Comparison of ENCODE assay signal across 1 cellular context in the genomic region with DNA sequence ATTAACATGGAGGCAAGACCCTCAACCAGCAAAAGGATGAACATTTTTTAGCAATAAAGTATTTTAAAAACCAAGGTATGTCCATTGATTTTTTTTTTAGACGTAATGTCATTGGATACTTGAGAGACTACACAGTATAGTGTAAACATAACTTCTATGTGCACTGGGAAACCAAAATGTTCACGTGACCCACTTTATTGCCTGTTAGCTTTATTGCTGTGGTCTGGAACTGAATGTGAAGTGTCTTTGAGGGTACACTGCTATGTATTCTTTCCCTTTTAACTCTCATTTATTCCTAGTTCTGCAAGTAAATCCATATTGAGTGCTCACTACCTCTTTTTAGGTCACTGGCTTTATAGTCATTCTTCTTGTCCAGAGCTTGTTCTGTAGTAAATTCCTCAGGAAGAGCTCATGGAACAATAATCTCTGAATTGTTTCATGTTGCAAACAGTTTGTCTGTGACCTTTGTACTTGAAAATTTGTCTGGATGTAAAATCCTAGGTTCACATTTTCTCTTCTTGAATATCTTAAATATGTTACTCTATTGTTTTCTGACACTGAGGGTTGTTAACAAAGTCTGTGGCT.
TF ChIP-seq lines count a peak whose summit lies in the region.

No MANE protein-coding gene starts in this region.

TF ChIP-seq in HepG2, 621 proteins besides CTCF, POLR2A, EP300 and RAD21:
- TF ChIP-seq PPARG (CRISPR knock-in tag; conservative IDR thresholded peaks at IDR 0.05) (no peak), HMG20A (CRISPR knock-in tag; IDR thresholded peaks at IDR 0.05; ENCODE audit: borderline replicate concordance) (0 out of 2 replicates have a peak, but pooled peaks have one; percentile 8), ZNF282 (IDR thresholded peaks at IDR 0.05; ENCODE audit: partially characterized antibody) (no peak), ZFAT (CRISPR knock-in tag; conservative IDR thresholded peaks at IDR 0.05) (no peak), SOX13 (IDR thresholded peaks at IDR 0.05) (no peak), SOX13 (CRISPR knock-in tag; conservative IDR thresholded peaks at IDR 0.05 in 1 of 2, IDR thresholded peaks at IDR 0.05 in 1 of 2) (peak in 1 of 2 experiments; percentile 64; a peak in 1 of 4 replicates), ZNF33B (CRISPR knock-in tag; IDR thresholded peaks at IDR 0.05) (no peak), AKAP8 (CRISPR knock-in tag; IDR thresholded peaks at IDR 0.05) (no peak), SOX5 (CRISPR knock-in tag; IDR thresholded peaks at IDR 0.05; ENCODE audit: borderline replicate concordance) (peak; percentile 56; the same call in 1 of the 2 replicates), KLF9 (CRISPR knock-in tag; IDR thresholded peaks at IDR 0.05; ENCODE audit: low read depth) (no peak), ZNF788 (CRISPR knock-in tag; IDR thresholded peaks at IDR 0.05; ENCODE audit: borderline replicate concordance) (no peak), HNF4A (CRISPR knock-in tag; IDR thresholded peaks at IDR 0.05) (peak; percentile 46), ZNF205 (CRISPR knock-in tag; IDR thresholded peaks at IDR 0.05) (0 out of 2 replicates have a peak, but pooled peaks have one; percentile 68), AGO1 (IDR thresholded peaks at IDR 0.05; ENCODE audit: low read depth, low read length, poor library complexity, severe bottlenecking) (no peak), ZNF607 (CRISPR knock-in tag; IDR thresholded peaks at IDR 0.05; ENCODE audit: borderline replicate concordance) (no peak), CREBL2 (CRISPR knock-in tag; IDR thresholded peaks at IDR 0.05; ENCODE audit: borderline replicate concordance) (no peak), ZNF264 (CRISPR knock-in tag; IDR thresholded peaks at IDR 0.05) (0 out of 2 replicates have a peak, but pooled peaks have one; percentile 28), RXRB (CRISPR knock-in tag; IDR thresholded peaks at IDR 0.05; ENCODE audit: borderline replicate concordance) (peak; percentile 11; the same call in 1 of the 2 replicates), NCOR1 (IDR thresholded peaks at IDR 0.05; ENCODE audit: borderline replicate concordance, low read length) (peak; percentile 29; the same call in 1 of the 2 replicates), FOXA3 (CRISPR knock-in tag; IDR thresholded peaks at IDR 0.05) (no peak), YY1 (IDR thresholded peaks at IDR 0.05; ENCODE audit: insufficient read depth, insufficient replicate concordance, low read depth, low read length) (no peak), ZNF616 (CRISPR knock-in tag; IDR thresholded peaks at IDR 0.05; ENCODE audit: low read depth) (no peak), DPF2 (CRISPR knock-in tag; IDR thresholded peaks at IDR 0.05; ENCODE audit: borderline replicate concordance, low read depth) (no peak), AGO2 (optimal IDR thresholded peaks at IDR 0.05; ENCODE audit: low read depth, low read length) (peak; percentile 14), ZBTB33 (CRISPR knock-in tag; IDR thresholded peaks at IDR 0.05) (no peak), SAP130 (CRISPR knock-in tag; IDR thresholded peaks at IDR 0.05; ENCODE audit: low read depth) (0 out of 2 replicates have a peak, but pooled peaks have one; percentile 8), MLXIP (CRISPR knock-in tag; IDR thresholded peaks at IDR 0.05; ENCODE audit: borderline replicate concordance) (no peak), ZNF598 (CRISPR knock-in tag; IDR thresholded peaks at IDR 0.05; ENCODE audit: borderline replicate concordance) (no peak), PHF21A (CRISPR knock-in tag; IDR thresholded peaks at IDR 0.05) (no peak)
- TF ChIP-seq, protein P1, sequence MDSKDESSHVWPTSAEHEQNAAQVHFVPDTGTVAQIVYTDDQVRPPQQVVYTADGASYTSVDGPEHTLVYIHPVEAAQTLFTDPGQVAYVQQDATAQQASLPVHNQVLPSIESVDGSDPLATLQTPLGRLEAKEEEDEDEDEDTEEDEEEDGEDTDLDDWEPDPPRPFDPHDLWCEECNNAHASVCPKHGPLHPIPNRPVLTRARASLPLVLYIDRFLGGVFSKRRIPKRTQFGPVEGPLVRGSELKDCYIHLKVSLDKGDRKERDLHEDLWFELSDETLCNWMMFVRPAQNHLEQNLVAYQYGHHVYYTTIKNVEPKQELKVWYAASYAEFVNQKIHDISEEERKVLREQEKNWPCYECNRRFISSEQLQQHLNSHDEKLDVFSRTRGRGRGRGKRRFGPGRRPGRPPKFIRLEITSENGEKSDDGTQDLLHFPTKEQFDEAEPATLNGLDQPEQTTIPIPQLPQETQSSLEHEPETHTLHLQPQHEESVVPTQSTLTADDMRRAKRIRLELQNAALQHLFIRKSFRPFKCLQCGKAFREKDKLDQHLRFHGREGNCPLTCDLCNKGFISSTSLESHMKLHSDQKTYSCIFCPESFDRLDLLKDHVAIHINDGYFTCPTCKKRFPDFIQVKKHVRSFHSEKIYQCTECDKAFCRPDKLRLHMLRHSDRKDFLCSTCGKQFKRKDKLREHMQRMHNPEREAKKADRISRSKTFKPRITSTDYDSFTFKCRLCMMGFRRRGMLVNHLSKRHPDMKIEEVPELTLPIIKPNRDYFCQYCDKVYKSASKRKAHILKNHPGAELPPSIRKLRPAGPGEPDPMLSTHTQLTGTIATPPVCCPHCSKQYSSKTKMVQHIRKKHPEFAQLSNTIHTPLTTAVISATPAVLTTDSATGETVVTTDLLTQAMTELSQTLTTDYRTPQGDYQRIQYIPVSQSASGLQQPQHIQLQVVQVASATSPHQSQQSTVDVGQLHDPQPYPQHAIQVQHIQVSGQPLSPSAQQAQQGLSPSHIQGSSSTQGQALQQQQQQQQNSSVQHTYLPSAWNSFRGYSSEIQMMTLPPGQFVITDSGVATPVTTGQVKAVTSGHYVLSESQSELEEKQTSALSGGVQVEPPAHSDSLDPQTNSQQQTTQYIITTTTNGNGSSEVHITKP (CRISPR knock-in tag; IDR thresholded peaks at IDR 0.05; ENCODE audit: low read depth): no peak
- TF ChIP-seq, protein P2, sequence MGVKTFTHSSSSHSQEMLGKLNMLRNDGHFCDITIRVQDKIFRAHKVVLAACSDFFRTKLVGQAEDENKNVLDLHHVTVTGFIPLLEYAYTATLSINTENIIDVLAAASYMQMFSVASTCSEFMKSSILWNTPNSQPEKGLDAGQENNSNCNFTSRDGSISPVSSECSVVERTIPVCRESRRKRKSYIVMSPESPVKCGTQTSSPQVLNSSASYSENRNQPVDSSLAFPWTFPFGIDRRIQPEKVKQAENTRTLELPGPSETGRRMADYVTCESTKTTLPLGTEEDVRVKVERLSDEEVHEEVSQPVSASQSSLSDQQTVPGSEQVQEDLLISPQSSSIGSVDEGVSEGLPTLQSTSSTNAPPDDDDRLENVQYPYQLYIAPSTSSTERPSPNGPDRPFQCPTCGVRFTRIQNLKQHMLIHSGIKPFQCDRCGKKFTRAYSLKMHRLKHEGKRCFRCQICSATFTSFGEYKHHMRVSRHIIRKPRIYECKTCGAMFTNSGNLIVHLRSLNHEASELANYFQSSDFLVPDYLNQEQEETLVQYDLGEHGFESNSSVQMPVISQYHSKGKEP (CRISPR knock-in tag; IDR thresholded peaks at IDR 0.05): no peak
- TF ChIP-seq, protein P3, sequence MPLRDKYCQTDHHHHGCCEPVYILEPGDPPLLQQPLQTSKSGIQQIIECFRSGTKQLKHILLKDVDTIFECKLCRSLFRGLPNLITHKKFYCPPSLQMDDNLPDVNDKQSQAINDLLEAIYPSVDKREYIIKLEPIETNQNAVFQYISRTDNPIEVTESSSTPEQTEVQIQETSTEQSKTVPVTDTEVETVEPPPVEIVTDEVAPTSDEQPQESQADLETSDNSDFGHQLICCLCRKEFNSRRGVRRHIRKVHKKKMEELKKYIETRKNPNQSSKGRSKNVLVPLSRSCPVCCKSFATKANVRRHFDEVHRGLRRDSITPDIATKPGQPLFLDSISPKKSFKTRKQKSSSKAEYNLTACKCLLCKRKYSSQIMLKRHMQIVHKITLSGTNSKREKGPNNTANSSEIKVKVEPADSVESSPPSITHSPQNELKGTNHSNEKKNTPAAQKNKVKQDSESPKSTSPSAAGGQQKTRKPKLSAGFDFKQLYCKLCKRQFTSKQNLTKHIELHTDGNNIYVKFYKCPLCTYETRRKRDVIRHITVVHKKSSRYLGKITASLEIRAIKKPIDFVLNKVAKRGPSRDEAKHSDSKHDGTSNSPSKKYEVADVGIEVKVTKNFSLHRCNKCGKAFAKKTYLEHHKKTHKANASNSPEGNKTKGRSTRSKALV (CRISPR knock-in tag; IDR thresholded peaks at IDR 0.05): no peak
- TF ChIP-seq, protein P4, sequence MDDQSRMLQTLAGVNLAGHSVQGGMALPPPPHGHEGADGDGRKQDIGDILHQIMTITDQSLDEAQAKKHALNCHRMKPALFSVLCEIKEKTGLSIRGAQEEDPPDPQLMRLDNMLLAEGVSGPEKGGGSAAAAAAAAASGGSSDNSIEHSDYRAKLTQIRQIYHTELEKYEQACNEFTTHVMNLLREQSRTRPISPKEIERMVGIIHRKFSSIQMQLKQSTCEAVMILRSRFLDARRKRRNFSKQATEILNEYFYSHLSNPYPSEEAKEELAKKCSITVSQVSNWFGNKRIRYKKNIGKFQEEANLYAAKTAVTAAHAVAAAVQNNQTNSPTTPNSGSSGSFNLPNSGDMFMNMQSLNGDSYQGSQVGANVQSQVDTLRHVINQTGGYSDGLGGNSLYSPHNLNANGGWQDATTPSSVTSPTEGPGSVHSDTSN (CRISPR knock-in tag; IDR thresholded peaks at IDR 0.05; ENCODE audit: borderline replicate concordance): no peak
